Comparison of ENCODE assay signal across 8 cellular contexts in genomic region chr1:67429528-67430357, GRCh38. TPM values are rescaled to one million over a fixed set of nuclear protein-coding genes. Genes with fewer than 3 reads are reported as not detected.
DNase-seq lines count a peak whose midpoint lies in the region; ATAC-seq and TF ChIP-seq lines count a peak whose summit lies in the region.

No MANE protein-coding gene starts in this region.

- H3K36me3 Mint-ChIP-seq in endothelial cell (ENCODE audit: low read depth, unreplicated experiment), result peaks cover 9% of the 10 kb centered on the region

- peaks cover 14% of the 10 kb centered on the region for H3K27me3 Mint-ChIP-seq in endothelial cell (ENCODE audit: unreplicated experiment)

- H3K27ac ChIP-seq in HL-60 (replicated peaks), result peak overlapping the region; percentile 96
- peak overlapping the region; percentile 76 for H3K27ac ChIP-seq in muscle layer of duodenum (ENCODE audit: low read length)

- H3K36me3 ChIP-seq in muscle layer of duodenum (ENCODE audit: control insufficient read depth in 1 of 2, insufficient read depth in 2 of 2, low read length in 2 of 2), result peaks cover 6 to 13% of the 10 kb centered on the region in 2 donors

- peak overlapping the region; percentile 95 for H3K4me3 Mint-ChIP-seq in endothelial cell (ENCODE audit: unreplicated experiment)

- no peak for DNase-seq in AG10803 (ENCODE audit: low read depth)
- DNase-seq in HL-60 (ENCODE audit: low read depth in 1 of 2, low spot score in 1 of 2), result no peak
- DNase-seq in activated CD4-positive, alpha-beta T cell treated with anti-CD3 and anti-CD28 coated beads, Interleukin-2, amount 50 U/mL, for 24 hours (ENCODE audit: low read depth in 1 of 2, low spot score in 1 of 2), result peak; percentile 23 to 38
- peak; percentile 43 for DNase-seq in endothelial cell (ENCODE audit: low spot score)
- DNase-seq in stimulated activated naive CD8-positive, alpha-beta T cell treated with anti-CD3 and anti-CD28 coated beads, Interleukin-15, Interleukin-2, amounts not matched to agents 100 U/mL and 50 U/mL, for 24 hours, result peak; percentile 41
- no peak for DNase-seq in SIG-M5 treated with dmso at 0.1 percent for 504 hours (lab: John Stamatoyannopoulos, UW; ENCODE audit: unreplicated experiment)

- H3K27me3 ChIP-seq in HL-60 (ENCODE audit: insufficient read depth, poor library complexity, severe bottlenecking), result no peaks in the 10 kb centered on the region
- no peaks in the 10 kb centered on the region for H3K27me3 ChIP-seq in muscle layer of duodenum (ENCODE audit: low read depth, low read length)

- H3K4me1 ChIP-seq in muscle layer of duodenum (ENCODE audit: control insufficient read depth in 1 of 2, insufficient read depth in 2 of 2, low read length in 2 of 2), result peaks cover 0 to 43% of the 10 kb centered on the region in 2 donors

- H3K9me3 ChIP-seq in muscle layer of duodenum (ENCODE audit: control insufficient read depth in 1 of 2, low read length in 2 of 2), result no peaks in the 10 kb centered on the region

- peak overlapping the region; percentile 93 for H3K27ac Mint-ChIP-seq in endothelial cell (ENCODE audit: unreplicated experiment)

- H3K4me3 ChIP-seq in AG10803 (ENCODE audit: low read length), result peak overlapping the region; percentile 93
- peak overlapping the region; percentile 92 for H3K4me3 ChIP-seq in HL-60 (replicated peaks; ENCODE audit: insufficient read depth, low read length)
- H3K4me3 ChIP-seq in muscle layer of duodenum (ENCODE audit: low read depth in 1 of 2, low read length in 2 of 2), result peak overlapping the region; percentile 84 to 95

- H3K9me3 Mint-ChIP-seq in endothelial cell (ENCODE audit: unreplicated experiment), result no peaks in the 10 kb centered on the region

- H3K4me1 Mint-ChIP-seq in endothelial cell (ENCODE audit: unreplicated experiment), result peaks cover 26% of the 10 kb centered on the region

- TF ChIP-seq CTCF in AG10803 (conservative IDR thresholded peaks at IDR 0.05; ENCODE audit: low read length) (no peak), HL-60 (IDR thresholded peaks at IDR 0.05; ENCODE audit: insufficient read depth, low read length) (no peak), endothelial cell (IDR thresholded peaks at IDR 0.05; ENCODE audit: unreplicated experiment) (no peak)

- peak; percentile 3 for ATAC-seq in GM19438 (IDR thresholded peaks at IDR 0.05; ENCODE audit: low read depth, unreplicated experiment)
- ATAC-seq in stimulated activated naive CD8-positive, alpha-beta T cell treated with anti-CD3 and anti-CD28 coated beads, Interleukin-15, Interleukin-2, amounts not matched to agents 100 U/mL and 50 U/mL, for 24 hours, result peak; percentile 0

RNA-seq across cellular contexts. Expression of gene SERBP1, which starts 0.5 kb away (rescaled TPM):
- 169 TPM for total RNA-seq in endothelial cell (ENCODE audit: unreplicated experiment)

Comparison
In these comparisons a context has a peak if more than half of its experiments do, and no peak if none do; other contexts are left out.
1. DNase-seq: peak in activated CD4-positive, alpha-beta T cell treated with anti-CD3 and anti-CD28 coated beads, Interleukin-2, amount 50 U/mL, for 24 hours (2 of 2), endothelial cell (single experiment) and stimulated activated naive CD8-positive, alpha-beta T cell treated with anti-CD3 and anti-CD28 coated beads, Interleukin-15, Interleukin-2, amounts not matched to agents 100 U/mL and 50 U/mL, for 24 hours (single experiment); none in AG10803 (single experiment), HL-60 (0 of 2) and SIG-M5 treated with dmso at 0.1 percent for 504 hours (single experiment).
2. Peak in every context shown above with its lines, with median percentiles within 50 percentile points of each other: H3K4me3 ChIP-seq.